Comparison of ENCODE assay signal across 8 cellular contexts in genomic region chr11:36508743-36509142, GRCh38. TPM values are rescaled to one million over a fixed set of nuclear protein-coding genes. Genes with fewer than 3 reads are reported as not detected.
DNase-seq lines count a peak whose midpoint lies in the region; ATAC-seq lines count a peak whose summit lies in the region.

No MANE protein-coding gene starts in this region.

- H3K27me3 ChIP-seq in ACC112 (ENCODE audit: insufficient read depth, low read length), result no peaks in the 10 kb centered on the region
- no peaks in the 10 kb centered on the region for H3K27me3 ChIP-seq in muscle layer of colon (ENCODE audit: control insufficient read depth in 1 of 2, insufficient read depth in 2 of 2, low read length in 2 of 2)

- H2AFZ ChIP-seq in ACC112 (ENCODE audit: low read length, unreplicated experiment), result peak overlapping the region; percentile 89

- no peak for ATAC-seq in GM21515 (IDR thresholded peaks at IDR 0.05; ENCODE audit: unreplicated experiment)
- no peak for ATAC-seq in HG03108 (IDR thresholded peaks at IDR 0.05; ENCODE audit: unreplicated experiment)

- peaks cover 32% of the 10 kb centered on the region for H3K79me2 ChIP-seq in ACC112 (ENCODE audit: control insufficient read depth, insufficient read depth, low read length, unreplicated experiment)

- H3K4me1 ChIP-seq in ACC112 (ENCODE audit: control insufficient read depth, insufficient read depth, low read length, unreplicated experiment), result peaks cover 5% of the 10 kb centered on the region
- peaks cover 10% of the 10 kb centered on the region for H3K4me1 ChIP-seq in muscle layer of colon (ENCODE audit: insufficient read depth, low read length)

- peak overlapping the region; percentile 94 for H3K4me3 ChIP-seq in ACC112 (ENCODE audit: low read depth, low read length)
- peak overlapping the region; percentile 78 to 92 for H3K4me3 ChIP-seq in muscle layer of colon (ENCODE audit: low read depth in 1 of 2, low read length in 2 of 2)

- no peaks in the 10 kb centered on the region for H3K9me3 ChIP-seq in KOPT-K1 (ENCODE audit: insufficient read depth, low read length, poor library complexity, severe bottlenecking)
- no peaks in the 10 kb centered on the region for H3K9me3 ChIP-seq in muscle layer of colon (ENCODE audit: low read length)

- no peak overlapping the region for H3K9ac ChIP-seq in muscle layer of colon (ENCODE audit: low read length)

- H3K36me3 ChIP-seq in ACC112 (ENCODE audit: insufficient read depth, low read length) (no peaks in the 10 kb centered on the region), KOPT-K1 (ENCODE audit: insufficient read depth, low read length) (peaks cover 9% of the 10 kb centered on the region; the same call in 1 of the 2 replicates), muscle layer of colon (ENCODE audit: insufficient read depth, low read length) (peaks cover 7% of the 10 kb centered on the region)

- DNase-seq in caudate nucleus (lab: John Stamatoyannopoulos, UW) (peak in 1 of 61 donors; percentile 3), mesenteric fat pad (ENCODE audit: low spot score) (no peak)
- no peak for DNase-seq in stimulated activated CD4-positive, alpha-beta T cell treated with anti-CD3 and anti-CD28 coated beads, Interleukin-12 subunit alpha, Interleukin-12 subunit beta, amount 100 ng/mL, for 4 hours

- H3K27ac ChIP-seq in ACC112 (ENCODE audit: low read depth, low read length) (peak overlapping the region; percentile 15; the same call in 1 of the 2 replicates), KOPT-K1 (ENCODE audit: low read depth, low read length, poor library complexity, severe bottlenecking) (peak overlapping the region; percentile 82), caudate nucleus (ENCODE audit: low read depth, low read length) (peak overlapping the region; percentile 71), muscle layer of colon (ENCODE audit: low read depth, low read length) (no peak overlapping the region)

RNA-seq across cellular contexts. Expression of gene TRAF6, which starts 1.3 kb away (rescaled TPM):
- total RNA-seq in mesenteric fat pad, result 13.4 TPM

RNA-seq across cellular contexts. Expression of gene RAG1, which starts 59.1 kb away (rescaled TPM):
- 0.35 TPM for total RNA-seq in mesenteric fat pad
